Comparison of ENCODE assay signal across 6 cellular contexts in genomic region chr10:87177587-87177986, GRCh38. TPM values are rescaled to one million over a fixed set of nuclear protein-coding genes. Genes with fewer than 3 reads are reported as not detected.
DNase-seq lines count a peak whose midpoint lies in the region; ATAC-seq, FAIRE-seq and TF ChIP-seq lines count a peak whose summit lies in the region.
"Not testable (repeated sequence)": the region's sequence is repeated elsewhere in the genome, so short reads cannot be mapped to it uniquely, and the experiment has no call there.
"Had no signal": no experiment of that assay in that cellular context is flagged by ENCODE, and none has a peak within 500 bp of the region (broad histone marks: within the 10 kb centered on the region; RNA-seq: fewer than 3 reads in every experiment).

No MANE protein-coding gene starts in this region.

- in situ Hi-C loops in HepG2 (cut with HindIII; ENCODE audit: extremely low pct_ligation_motif_present, low pct_unique_long_range_greater_than_20kb): not testable (repeated sequence)

- not testable (repeated sequence) for H4K20me1 ChIP-seq in HepG2 (ENCODE audit: insufficient read depth, low read length)

- not testable (repeated sequence) for H3K4me3 ChIP-seq in HepG2 (replicated peaks in 1 of 3; ENCODE audit: insufficient read depth in 1 of 3, low read depth in 2 of 3, low read length in 3 of 3); right lobe of liver

- POLR2A ChIA-PET in HepG2 (lab: Yijun Ruan, JAX): interaction anchor here (0.7 kb wide), 1 partner anchor 105 kb away, joined by 3 read pairs; no protein-coding TSS in a partner anchor

- H3K4me1 Mint-ChIP-seq in activated naive CD4-positive, alpha-beta T cell treated with anti-CD3 and anti-CD28 coated beads, Interleukin-2, amount 50 U/mL, for 24 hours: not testable (repeated sequence)

- not testable (repeated sequence) for H3K4me3 Mint-ChIP-seq in activated naive CD4-positive, alpha-beta T cell treated with anti-CD3 and anti-CD28 coated beads, Interleukin-2, amount 50 U/mL, for 24 hours

- FAIRE-seq in HepG2 (lab: Jason Lieb, UNC): not testable (repeated sequence)

- H3K9ac ChIP-seq in HepG2 (ENCODE audit: insufficient read depth, low read depth, low read length): not testable (repeated sequence)

- H3K27ac Mint-ChIP-seq in activated naive CD4-positive, alpha-beta T cell treated with anti-CD3 and anti-CD28 coated beads, Interleukin-2, amount 50 U/mL, for 24 hours: peak overlapping the region; percentile 77

- H3K36me3 ChIP-seq in HepG2 (replicated peaks in 1 of 2; ENCODE audit: control insufficient read depth in 1 of 2, insufficient read depth in 2 of 2, low read length in 2 of 2); right lobe of liver: not testable (repeated sequence)

- intact Hi-C loops in HepG2 (cut with micrococcal nuclease; ENCODE audit: unreplicated experiment); right lobe of liver (cut with DNase I): not testable (repeated sequence)

- H3K79me2 ChIP-seq in HepG2 (ENCODE audit: insufficient read depth, low read length): not testable (repeated sequence)

- not testable (repeated sequence) for TF ChIP-seq RAD21 in HepG2 (CRISPR knock-in tag; IDR thresholded peaks at IDR 0.05)

- TF ChIP-seq EP300 in HepG2 (IDR thresholded peaks at IDR 0.05; ENCODE audit: low read depth in 2 of 2, low read length in 2 of 2); HepG2 (CRISPR knock-in tag; IDR thresholded peaks at IDR 0.05; ENCODE audit: borderline replicate concordance): not testable (repeated sequence)

- H3K9me3 ChIP-seq in HepG2 (ENCODE audit: low read length); right lobe of liver: not testable (repeated sequence)

- not testable (repeated sequence) for H2AFZ ChIP-seq in HepG2 (ENCODE audit: low read length)

- not testable (repeated sequence) for TF ChIP-seq POLR2A in HepG2 (IDR thresholded peaks at IDR 0.05; ENCODE audit: insufficient read depth in 1 of 2, low read depth in 2 of 2, low read length in 2 of 2); right lobe of liver (IDR thresholded peaks at IDR 0.05)

- ATAC-seq in left lobe of liver: peak; percentile 75
- peak; percentile 51; the same call in 2 of the 3 replicates for ATAC-seq in HepG2
- ATAC-seq in right lobe of liver: peak in 3 of 4 donors; percentile 62 to 68 (median 64)

- not testable (repeated sequence) for H3K9me3 Mint-ChIP-seq in activated naive CD4-positive, alpha-beta T cell treated with anti-CD3 and anti-CD28 coated beads, Interleukin-2, amount 50 U/mL, for 24 hours

- H3K27me3 ChIP-seq in HepG2 (ENCODE audit: control insufficient read depth in 1 of 2, insufficient read depth in 2 of 2, low read length in 2 of 2); right lobe of liver: not testable (repeated sequence)

- peak overlapping the region; percentile 44 for H3K27ac ChIP-seq in HepG2 (ENCODE audit: extremely low read length, insufficient read depth, low read length)
- H3K27ac ChIP-seq in right lobe of liver: peak overlapping the region in 1 of 3 donors; percentile 29

- not testable (repeated sequence) for DNase-seq in left lobe of liver (ENCODE audit: low spot score); HepG2 (ENCODE audit: low spot score); right lobe of liver

- not testable (repeated sequence) for TF ChIP-seq CTCF in HepG2 (CRISPR knock-in tag; IDR thresholded peaks at IDR 0.05); right lobe of liver (IDR thresholded peaks at IDR 0.05)

- H3K36me3 Mint-ChIP-seq in activated naive CD4-positive, alpha-beta T cell treated with anti-CD3 and anti-CD28 coated beads, Interleukin-2, amount 50 U/mL, for 24 hours: peaks cover 11% of the 10 kb centered on the region

- H3K4me1 ChIP-seq in HepG2 (ENCODE audit: insufficient read depth, low read length): peaks cover 19% of the 10 kb centered on the region
- H3K4me1 ChIP-seq in right lobe of liver: not testable (repeated sequence)

- not testable (repeated sequence) for H3K27me3 Mint-ChIP-seq in activated naive CD4-positive, alpha-beta T cell treated with anti-CD3 and anti-CD28 coated beads, Interleukin-2, amount 50 U/mL, for 24 hours

- not testable (repeated sequence) for H3K4me2 ChIP-seq in HepG2 (ENCODE audit: low read depth, low read length)

- 21% methylated on average over 2 of the region's 3 CpGs for WGBS in HepG2 (ENCODE audit: low lambda C conversion rate)
- WGBS in right lobe of liver (ENCODE audit: insufficient coverage, low coverage, low lambda C conversion rate, missing lambda C conversion rate): 30% methylated on average over 2 of the region's 3 CpGs

- CTCF ChIA-PET in HepG2 (lab: Yijun Ruan, JAX; ENCODE audit: low intra/inter-chr PET ratio, low total read pairs): not testable (repeated sequence)

- BruUV-seq in HepG2 (replicated peaks; lab: Mats Ljungman, UMichigan): not testable (repeated sequence)

TF ChIP-seq in HepG2, 621 proteins besides CTCF, POLR2A, EP300 and RAD21:
- TF ChIP-seq NR2F6 (IDR thresholded peaks at IDR 0.05) (peak; percentile 12; the same call in 1 of the 2 replicates), BCL6 (CRISPR knock-in tag; IDR thresholded peaks at IDR 0.05) (peak; percentile 42; the same call in 1 of the 2 replicates)
- TF ChIP-seq NR2F6 (CRISPR knock-in tag; IDR thresholded peaks at IDR 0.05): not testable (repeated sequence)
- TF ChIP-seq, protein P1, sequence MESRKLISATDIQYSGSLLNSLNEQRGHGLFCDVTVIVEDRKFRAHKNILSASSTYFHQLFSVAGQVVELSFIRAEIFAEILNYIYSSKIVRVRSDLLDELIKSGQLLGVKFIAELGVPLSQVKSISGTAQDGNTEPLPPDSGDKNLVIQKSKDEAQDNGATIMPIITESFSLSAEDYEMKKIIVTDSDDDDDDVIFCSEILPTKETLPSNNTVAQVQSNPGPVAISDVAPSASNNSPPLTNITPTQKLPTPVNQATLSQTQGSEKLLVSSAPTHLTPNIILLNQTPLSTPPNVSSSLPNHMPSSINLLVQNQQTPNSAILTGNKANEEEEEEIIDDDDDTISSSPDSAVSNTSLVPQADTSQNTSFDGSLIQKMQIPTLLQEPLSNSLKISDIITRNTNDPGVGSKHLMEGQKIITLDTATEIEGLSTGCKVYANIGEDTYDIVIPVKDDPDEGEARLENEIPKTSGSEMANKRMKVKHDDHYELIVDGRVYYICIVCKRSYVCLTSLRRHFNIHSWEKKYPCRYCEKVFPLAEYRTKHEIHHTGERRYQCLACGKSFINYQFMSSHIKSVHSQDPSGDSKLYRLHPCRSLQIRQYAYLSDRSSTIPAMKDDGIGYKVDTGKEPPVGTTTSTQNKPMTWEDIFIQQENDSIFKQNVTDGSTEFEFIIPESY (CRISPR knock-in tag; IDR thresholded peaks at IDR 0.05): 0 out of 2 replicates have a peak, but pooled peaks have one; percentile 38

RNA-seq across cellular contexts. Expression of gene NUTM2A, which starts 47.7 kb away (rescaled TPM):
- total RNA-seq in left lobe of liver: 1.1 TPM
- total RNA-seq in HepG2 (2016; rRNA removed; fragmentation: Illumina TruSeq; extraction: Trizol): 0.31 and 0.34 TPM in 2 replicates
- total RNA-seq in HepG2 (2016; cell fraction: cytosol; rRNA removed; fragmentation: Illumina TruSeq; extraction: Trizol; ENCODE audit: low read depth): not detected in 2 replicates
- total RNA-seq in HepG2 (2016; cell fraction: insoluble cytoplasmic fraction; rRNA removed; fragmentation: Illumina TruSeq; extraction: Trizol): 0.28 and 0.37 TPM in 2 replicates
- 0.12 and 0.28 TPM in 2 replicates for total RNA-seq in HepG2 (2016; cell fraction: membrane; rRNA removed; fragmentation: Illumina TruSeq; extraction: Trizol)
- total RNA-seq in HepG2 (2016; cell fraction: nucleus; rRNA removed; fragmentation: Illumina TruSeq; extraction: Trizol): 0.53 and 0.56 TPM in 2 replicates
- 0.05 and 0.20 TPM in 2 replicates for polyA plus RNA-seq in HepG2 (2011; rRNA removed)
- polyA plus RNA-seq in HepG2 (2011; cell fraction: cytosol; rRNA removed): 0.20 and 0.36 TPM in 2 replicates
- 0.73 and 0.84 TPM in 2 replicates for polyA plus RNA-seq in HepG2 (2011; cell fraction: nucleus; rRNA removed)
- polyA plus RNA-seq in HepG2 (2012): 0.25 and 0.27 TPM in 2 replicates
- polyA plus RNA-seq in HepG2 (2016; cell fraction: cytosol; fragmentation: Illumina TruSeq; extraction: Trizol; ENCODE audit: low read depth): 0.05 TPM in 1 of 2 replicates, not detected in the other
- polyA plus RNA-seq in HepG2 (2016; cell fraction: insoluble cytoplasmic fraction; fragmentation: Illumina TruSeq; extraction: Trizol; ENCODE audit: low read depth): 0.34 TPM in 1 of 2 replicates, not detected in the other
- 0.09 and 0.15 TPM in 2 replicates for polyA plus RNA-seq in HepG2 (2016; cell fraction: membrane; fragmentation: Illumina TruSeq; extraction: Trizol; ENCODE audit: low read depth)
- polyA plus RNA-seq in HepG2 (2016; cell fraction: nucleus; fragmentation: Illumina TruSeq; extraction: Trizol; ENCODE audit: insufficient read depth, low read depth): 0.30 and 0.67 TPM in 2 replicates
- polyA minus RNA-seq in HepG2 (2011; rRNA and poly(A)+ RNA removed; ENCODE audit: low replicate concordance): 0.35 and 0.36 TPM in 2 replicates
- 0.40 TPM in 1 of 2 replicates, not detected in the other for polyA minus RNA-seq in HepG2 (2011; cell fraction: cytosol; rRNA and poly(A)+ RNA removed)
- 0.50 and 0.64 TPM in 2 replicates for polyA minus RNA-seq in HepG2 (2011; cell fraction: nucleus; rRNA and poly(A)+ RNA removed)
- total RNA-seq in right lobe of liver: 1 to 10 TPM in 2 of 6 experiments, under 1 TPM in 3, not detected in 1; 0.21 to 1.5 (median 0.56) TPM
- polyA plus RNA-seq: CD4-positive, alpha-beta memory T cell; CD8-positive, alpha-beta memory T cell had no signal
